Comparison of ENCODE assay signal across 7 cellular contexts in the genomic region with DNA sequence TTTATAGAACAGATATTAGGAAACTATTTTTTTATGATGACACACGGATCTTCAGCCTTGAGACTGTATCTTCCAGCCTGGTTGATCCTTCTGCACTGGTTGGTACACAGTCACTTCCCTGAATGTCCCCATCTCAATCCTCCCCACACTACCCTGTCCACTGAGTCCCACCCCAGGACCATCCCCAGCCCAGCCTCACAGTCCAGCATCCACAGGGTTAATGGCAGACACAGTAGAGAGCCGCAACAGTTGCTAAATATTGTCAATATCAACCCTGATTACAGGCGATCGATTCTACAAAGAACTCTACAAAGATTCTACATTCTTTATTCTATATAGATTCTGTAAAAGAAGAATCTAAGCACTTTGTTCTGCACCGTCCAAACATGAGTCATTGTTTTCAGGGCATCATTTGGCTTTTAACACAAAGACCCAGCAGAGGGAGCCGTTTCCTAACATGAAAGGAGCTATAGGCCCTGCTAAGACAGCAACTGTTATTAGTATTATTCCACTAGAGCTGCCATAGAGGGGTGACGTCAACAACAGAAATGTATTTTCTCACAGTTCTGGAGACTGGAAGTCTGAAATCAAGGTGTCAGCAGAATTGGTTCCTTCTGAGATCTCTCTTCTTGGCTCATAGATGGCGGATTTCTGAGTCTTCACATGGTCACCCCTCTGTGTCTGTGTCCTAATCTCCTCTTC. TPM values are rescaled to one million over a fixed set of nuclear protein-coding genes. Genes with fewer than 3 reads are reported as not detected.
A peak's percentile ranks its signal among the peaks of the same experiment; 100 is the strongest.
DNase-seq lines count a peak whose midpoint lies in the region; ATAC-seq and TF ChIP-seq lines count a peak whose summit lies in the region.

No MANE protein-coding gene starts in this region.

- peak overlapping the region in 7 of 8 donors; percentile 28 to 85 (median 73) for H3K27ac ChIP-seq in spleen

- TF ChIP-seq CTCF in spleen (IDR thresholded peaks at IDR 0.05 in 8 of 11, conservative IDR thresholded peaks at IDR 0.05 in 3 of 11) = peak; percentile 78 to 94 (median 91)

- peak overlapping the region in 1 of 8 donors; percentile 2 for H3K4me3 ChIP-seq in spleen

- TF ChIP-seq POLR2A in spleen (IDR thresholded peaks at IDR 0.05) = no peak

- DNase-seq in NCI-H1930 (lab: John Stamatoyannopoulos, UW) = peak; percentile 42 to 72
- DNase-seq in T-helper 22 cell (ENCODE audit: low read depth) = peak; percentile 64
- DNase-seq in astrocyte of the hippocampus (ENCODE audit: low read depth, low spot score) = peak; percentile 94
- DNase-seq in iPS DF 19.7 (ENCODE audit: low read depth, low spot score) = peak; percentile 33
- DNase-seq in spleen = no peak

- ATAC-seq in GM18502 (IDR thresholded peaks at IDR 0.05; ENCODE audit: poor library complexity, unreplicated experiment) = peak; percentile 84
- peak; percentile 61 for ATAC-seq in HG02938 (IDR thresholded peaks at IDR 0.05; ENCODE audit: unreplicated experiment)

- intact Hi-C loops in spleen (cut with DNase I; ENCODE audit: low total_unique reads) = loop anchor here (2.0 to 10.0 kb wide), 4 partner anchors 165 to 372 kb away; no protein-coding TSS in a partner anchor

- no peaks in the 10 kb centered on the region for H3K36me3 ChIP-seq in spleen

- no peaks in the 10 kb centered on the region for H3K9me3 ChIP-seq in spleen

- H3K27me3 ChIP-seq in spleen (replicated peaks in 1 of 7) = no peaks in the 10 kb centered on the region

- 13 to 25% (median 16%) methylated on average over 8 of the region's 8 CpGs for WGBS in spleen, 5 donors

- peaks cover 12 to 74% (median 34%) of the 10 kb centered on the region in 6 donors for H3K4me1 ChIP-seq in spleen

RNA-seq across cellular contexts. Expression of gene IFNAR2, which starts 30.1 kb away (rescaled TPM):
- 100 to 1,000 TPM in 2 of 7 donors, 10 to 100 TPM in 5; 54.7 to 124 (median 86.8) TPM for total RNA-seq in spleen
- 10 to 100 TPM; 20.4 to 22.3 (median 22.0) TPM for polyA plus RNA-seq in spleen
